13 cellular contexts compared by ENCODE assay signal in the genomic region with DNA sequence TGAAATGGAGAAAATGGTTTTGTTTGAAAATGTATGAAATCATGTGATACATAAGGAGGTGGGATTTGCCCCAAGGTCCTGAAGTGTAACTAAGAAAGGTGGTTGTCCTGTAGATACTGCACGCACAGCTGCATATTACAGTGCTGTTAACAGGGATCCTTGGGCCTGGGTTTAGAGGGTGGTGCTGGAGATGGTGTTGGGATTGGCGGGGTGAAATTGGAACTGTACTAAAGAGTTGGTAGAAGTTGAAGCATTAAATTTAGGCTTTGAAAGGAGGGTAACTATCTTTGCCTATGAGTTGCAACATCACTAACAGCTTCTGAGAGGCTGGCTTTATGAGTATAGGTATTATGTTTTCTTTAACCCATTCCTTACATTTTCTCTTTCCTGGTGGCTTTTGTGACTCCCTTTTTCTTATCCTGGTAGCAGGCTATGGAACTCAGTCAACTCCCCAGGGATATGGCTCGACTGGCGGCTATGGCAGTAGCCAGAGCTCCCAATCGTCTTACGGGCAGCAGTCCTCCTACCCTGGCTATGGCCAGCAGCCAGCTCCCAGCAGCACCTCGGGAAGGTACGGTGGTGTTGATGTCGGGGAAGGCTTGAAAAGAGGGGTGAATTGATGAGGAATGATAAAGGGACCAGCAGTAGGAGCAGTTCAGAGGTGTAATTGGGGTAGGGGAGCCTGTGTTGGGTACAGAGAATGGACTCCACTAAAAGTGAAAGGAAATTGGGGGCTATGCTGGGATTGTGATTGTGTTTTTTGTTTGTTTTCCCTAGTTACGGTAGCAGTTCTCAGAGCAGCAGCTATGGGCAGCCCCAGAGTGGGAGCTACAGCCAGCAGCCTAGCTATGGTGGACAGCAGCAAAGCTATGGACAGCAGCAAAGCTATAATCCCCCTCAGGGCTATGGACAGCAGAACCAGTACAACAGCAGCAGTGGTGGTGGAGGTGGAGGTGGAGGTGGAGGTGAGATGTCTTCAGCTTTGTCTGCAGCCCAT. TPM values are rescaled to one million over a fixed set of nuclear protein-coding genes. Genes with fewer than 3 reads are reported as not detected.
DNase-seq lines count a peak whose midpoint lies in the region; ATAC-seq and TF ChIP-seq lines count a peak whose summit lies in the region.
"Had no signal": no experiment of that assay in that cellular context is flagged by ENCODE, and none has a peak within 500 bp of the region (broad histone marks: within the 10 kb centered on the region; RNA-seq: fewer than 3 reads in every experiment).

No MANE protein-coding gene starts in this region.

- intact Hi-C loops in PC-3 (cut with micrococcal nuclease) (no loop called here), psoas muscle (cut with DNase I) (loop anchor here in 1 of 2 donors (5.0 kb wide), 1 partner anchor 34 kb away; a partner anchor contains a TSS)

- H3K4me3 ChIP-seq in PC-3 (ENCODE audit: low read length) (peak overlapping the region; percentile 98; the same call in 1 of the 2 replicates), endodermal cell (ENCODE audit: low read length) (peak overlapping the region; percentile 97), psoas muscle (peak overlapping the region; percentile 95)

- H3K27me3 ChIP-seq in PC-3 (ENCODE audit: low read length) = no peaks in the 10 kb centered on the region
- no peaks in the 10 kb centered on the region for H3K27me3 ChIP-seq in endodermal cell (ENCODE audit: control insufficient read depth, insufficient read depth, low read length, poor library complexity, severe bottlenecking)
- H3K27me3 ChIP-seq in psoas muscle (ENCODE audit: insufficient read depth in 3 of 3, low read length in 2 of 3) = no peaks in the 10 kb centered on the region

- H3K36me3 Mint-ChIP-seq in activated CD4-positive, alpha-beta T cell treated with anti-CD3 and anti-CD28 coated beads, Interleukin-2, amount 10 ng/mL, durations not matched to agents 7 days and 5 days (ENCODE audit: low read depth) = peaks cover 80% of the 10 kb centered on the region
- peaks cover 77% of the 10 kb centered on the region for H3K36me3 Mint-ChIP-seq in endodermal cell (ENCODE audit: low read depth)

- POLR2A ChIA-PET in activated CD4-positive, alpha-beta T cell treated with anti-CD3 and anti-CD28 coated beads, Interleukin-2, amount 10 ng/mL, durations not matched to agents 7 days and 5 days (lab: Charles Lee) = interaction anchor here (0.6 kb wide), 1 partner anchor 27 kb away, joined by 3 read pairs; no protein-coding TSS in a partner anchor
- POLR2A ChIA-PET in PC-3 (lab: Charles Lee; ENCODE audit: unreplicated experiment) = interaction anchor here (0.5 kb wide), 1 partner anchor 83 kb away, joined by 3 read pairs; no protein-coding TSS in a partner anchor

- BruUV-seq in PC-3 (replicated peaks; lab: Mats Ljungman, UMichigan) = TSS peak; percentile 2

- H3K4me1 ChIP-seq in PC-3 (ENCODE audit: insufficient read depth, low read length) = peaks cover 10% of the 10 kb centered on the region; the same call in 1 of the 2 replicates
- H3K4me1 ChIP-seq in endodermal cell (ENCODE audit: control insufficient read depth, insufficient read depth, low read length) = no peaks in the 10 kb centered on the region
- peaks cover 41% of the 10 kb centered on the region for H3K4me1 ChIP-seq in psoas muscle

- DNase-seq in activated CD4-positive, alpha-beta T cell treated with anti-CD3 and anti-CD28 coated beads, Interleukin-2, amount 10 ng/mL, durations not matched to agents 7 days and 5 days = no peak
- DNase-seq in activated CD4-positive, alpha-beta T cell treated with anti-CD3 and anti-CD28 coated beads for 1 hour = no peak
- no peak for DNase-seq in PC-3
- no peak for DNase-seq in endodermal cell
- no peak for DNase-seq in psoas muscle
- DNase-seq in iPS-NIHi11 (ENCODE audit: low spot score) = no peak
- DNase-seq: activated effector memory CD4-positive, alpha-beta T cell treated with Interleukin-2 at 50 U/mL for 16 hours; NCI-H526 had no signal

- H3K9ac ChIP-seq in PC-3 (ENCODE audit: low read length) (no peak overlapping the region), endodermal cell (ENCODE audit: extremely low read depth, low read length, poor library complexity, severe bottlenecking) (no peak overlapping the region)
- H3K9ac ChIP-seq: parathyroid adenoma had no signal

- H3K9me3 ChIP-seq in PC-3 (ENCODE audit: low read length) (no peaks in the 10 kb centered on the region), endodermal cell (ENCODE audit: control insufficient read depth, low read length) (no peaks in the 10 kb centered on the region), psoas muscle (no peaks in the 10 kb centered on the region)

- no peaks in the 10 kb centered on the region for H3K9me3 Mint-ChIP-seq in activated CD4-positive, alpha-beta T cell treated with anti-CD3 and anti-CD28 coated beads, Interleukin-2, amount 10 ng/mL, durations not matched to agents 7 days and 5 days
- H3K9me3 Mint-ChIP-seq in endodermal cell = no peaks in the 10 kb centered on the region

- CTCF ChIA-PET in activated CD4-positive, alpha-beta T cell treated with anti-CD3 and anti-CD28 coated beads, Interleukin-2, amount 10 ng/mL, durations not matched to agents 7 days and 5 days (lab: Charles Lee) = interaction anchor here (0.9 to 1.5 kb wide), 3 partner anchors 12 to 17 kb away, joined by 3 to 4 read pairs (median 4); no protein-coding TSS in a partner anchor
- CTCF ChIA-PET in PC-3 (lab: Charles Lee) = interaction anchor here (0.6 kb wide), 1 partner anchor 18 kb away, joined by 4 read pairs; no protein-coding TSS in a partner anchor

- peaks cover 84% of the 10 kb centered on the region for H3K79me2 ChIP-seq in PC-3 (ENCODE audit: low read length)

- peaks cover 79% of the 10 kb centered on the region for H4K20me1 ChIP-seq in PC-3 (ENCODE audit: low read length)

- H3K27me3 Mint-ChIP-seq in activated CD4-positive, alpha-beta T cell treated with anti-CD3 and anti-CD28 coated beads, Interleukin-2, amount 10 ng/mL, durations not matched to agents 7 days and 5 days = no peaks in the 10 kb centered on the region
- no peaks in the 10 kb centered on the region for H3K27me3 Mint-ChIP-seq in endodermal cell (ENCODE audit: insufficient read depth)

- ATAC-seq in PC-3 (no peak), psoas muscle (no peak), GM21360 (IDR thresholded peaks at IDR 0.05; ENCODE audit: unreplicated experiment) (no peak), HG02623 (IDR thresholded peaks at IDR 0.05; ENCODE audit: unreplicated experiment) (no peak)

- no peak overlapping the region for H2AFZ ChIP-seq in PC-3 (ENCODE audit: low read length)
- H2AFZ ChIP-seq: parathyroid adenoma had no signal

- H3F3A ChIP-seq in PC-3 (ENCODE audit: low read length, unreplicated experiment) = no peaks in the 10 kb centered on the region

- H3K4me1 Mint-ChIP-seq in activated CD4-positive, alpha-beta T cell treated with anti-CD3 and anti-CD28 coated beads, Interleukin-2, amount 10 ng/mL, durations not matched to agents 7 days and 5 days = peaks cover 68% of the 10 kb centered on the region
- peaks cover 27% of the 10 kb centered on the region for H3K4me1 Mint-ChIP-seq in endodermal cell

- H3K27ac ChIP-seq in PC-3 (ENCODE audit: low read length) = no peak overlapping the region
- H3K27ac ChIP-seq in endodermal cell (ENCODE audit: low read depth, low read length) = no peak overlapping the region
- H3K27ac ChIP-seq in psoas muscle = no peak overlapping the region
- H3K27ac ChIP-seq: parathyroid adenoma had no signal

- H3K4me2 ChIP-seq in PC-3 (ENCODE audit: low read length) = peak overlapping the region; percentile 93; the same call in 1 of the 2 replicates

- no peak for TF ChIP-seq CTCF in PC-3 (conservative IDR thresholded peaks at IDR 0.05; ENCODE audit: low read depth, low read length)
- TF ChIP-seq CTCF in endodermal cell (conservative IDR thresholded peaks at IDR 0.05) = no peak
- TF ChIP-seq CTCF in psoas muscle (IDR thresholded peaks at IDR 0.05) = no peak

- H3K4me3 Mint-ChIP-seq in activated CD4-positive, alpha-beta T cell treated with anti-CD3 and anti-CD28 coated beads, Interleukin-2, amount 10 ng/mL, durations not matched to agents 7 days and 5 days = peak overlapping the region; percentile 89
- H3K4me3 Mint-ChIP-seq in endodermal cell = peak overlapping the region; percentile 94

- H3K36me3 ChIP-seq in PC-3 (ENCODE audit: low read depth, low read length) (peaks cover 72% of the 10 kb centered on the region), endodermal cell (ENCODE audit: control insufficient read depth, insufficient read depth, low read length) (peaks cover 74% of the 10 kb centered on the region), psoas muscle (ENCODE audit: insufficient read depth in 1 of 2, low read depth in 1 of 2) (peaks cover 34 to 64% of the 10 kb centered on the region in 2 donors)

- no peak overlapping the region for H3K27ac Mint-ChIP-seq in activated CD4-positive, alpha-beta T cell treated with anti-CD3 and anti-CD28 coated beads, Interleukin-2, amount 10 ng/mL, durations not matched to agents 7 days and 5 days
- H3K27ac Mint-ChIP-seq in endodermal cell = peak overlapping the region; percentile 92

- H3K9me2 ChIP-seq in PC-3 (replicated peaks; ENCODE audit: low read length) = no peaks in the 10 kb centered on the region

- WGBS in endodermal cell (ENCODE audit: insufficient coverage in 1 of 2, insufficient read length in 1 of 2), 2 experiments = 96 to 97% methylated on average over 5 to 10 of the region's 10 CpGs
- WGBS in psoas muscle, 3 donors = 47 to 64% (median 52%) methylated on average over 10 of the region's 10 CpGs

RNA-seq across cellular contexts. Expression of a gene that starts 3.8 kb away (rescaled TPM):
- total RNA-seq in activated CD4-positive, alpha-beta T cell treated with anti-CD3 and anti-CD28 coated beads, Interleukin-2, amount 10 ng/mL, durations not matched to agents 7 days and 5 days = 100 to 1,000 TPM; 552 to 581 TPM
- total RNA-seq in PC-3 (2014; rRNA removed) = 43.0 and 90.7 TPM in 2 replicates
- total RNA-seq in endodermal cell = 100 to 1,000 TPM; 698 to 827 TPM
- 472 TPM for polyA plus RNA-seq in endodermal cell (2013, experiment 1 of 2)
- polyA plus RNA-seq in endodermal cell (2013, experiment 2 of 2) = 385 TPM
- total RNA-seq in psoas muscle = 100 to 1,000 TPM; 133 to 246 (median 160) TPM
- 100 to 1,000 TPM; 117 to 185 (median 159) TPM for polyA plus RNA-seq in psoas muscle

RNA-seq across cellular contexts. Expression of a gene that starts 18.8 kb away (rescaled TPM):
- 10 to 100 TPM; 66.8 to 68.0 TPM for total RNA-seq in activated CD4-positive, alpha-beta T cell treated with anti-CD3 and anti-CD28 coated beads, Interleukin-2, amount 10 ng/mL, durations not matched to agents 7 days and 5 days
- total RNA-seq in PC-3 (2014; rRNA removed) (16.5 and 29.8 TPM in 2 replicates), endodermal cell (10 to 100 TPM; 26.3 to 29.8 TPM), psoas muscle (1 to 10 TPM; 2.6 to 3.2 (median 3.0) TPM)
- polyA plus RNA-seq in endodermal cell (2013, experiment 1 of 2) = 1.1 TPM
- 0.99 TPM for polyA plus RNA-seq in endodermal cell (2013, experiment 2 of 2)
- polyA plus RNA-seq in psoas muscle = 1 to 10 TPM; 2.1 to 4.9 (median 3.4) TPM

RNA-seq across cellular contexts. Expression of a gene that starts 30.2 kb away (rescaled TPM):
- not detected for total RNA-seq in activated CD4-positive, alpha-beta T cell treated with anti-CD3 and anti-CD28 coated beads, Interleukin-2, amount 10 ng/mL, durations not matched to agents 7 days and 5 days
- not detected in 2 replicates for total RNA-seq in PC-3 (2014; rRNA removed)
- total RNA-seq in endodermal cell = under 1 TPM; 0.15 to 0.20 TPM
- not detected for polyA plus RNA-seq in endodermal cell (2013, experiment 1 of 2)
- not detected for polyA plus RNA-seq in endodermal cell (2013, experiment 2 of 2)
- 100 to 1,000 TPM; 155 to 236 (median 229) TPM for total RNA-seq in psoas muscle
- polyA plus RNA-seq in psoas muscle = 100 to 1,000 TPM in 1 of 3 donors, 10 to 100 TPM in 2; 62.9 to 132 (median 64.8) TPM
- total RNA-seq: T-helper 2 cell treated with Interferon-gamma antibody and Interleukin-4, amounts not matched to agents 100 ng/mL and 5 ng/mL, for 36 hours; ureter had no signal

RNA-seq across cellular contexts. Expression of a gene that starts 33.2 kb away (rescaled TPM):
- not detected for total RNA-seq in activated CD4-positive, alpha-beta T cell treated with anti-CD3 and anti-CD28 coated beads, Interleukin-2, amount 10 ng/mL, durations not matched to agents 7 days and 5 days
- total RNA-seq in PC-3 (2014; rRNA removed) (not detected in 2 replicates), endodermal cell (not detected), psoas muscle (not detected)
- polyA plus RNA-seq in endodermal cell (2013, experiment 1 of 2) = not detected
- polyA plus RNA-seq in endodermal cell (2013, experiment 2 of 2) = not detected
- polyA plus RNA-seq in psoas muscle = not detected
- total RNA-seq: T-helper 2 cell treated with Interferon-gamma antibody and Interleukin-4, amounts not matched to agents 100 ng/mL and 5 ng/mL, for 36 hours; ureter had no signal

RNA-seq across cellular contexts. Expression of a gene that starts 33.9 kb away (rescaled TPM):
- 1 to 10 TPM in 1 of 2 experiments, under 1 TPM in 1; 0.89 to 1.7 TPM for total RNA-seq in activated CD4-positive, alpha-beta T cell treated with anti-CD3 and anti-CD28 coated beads, Interleukin-2, amount 10 ng/mL, durations not matched to agents 7 days and 5 days
- 0.51 TPM in 1 of 2 replicates, not detected in the other for total RNA-seq in PC-3 (2014; rRNA removed)
- under 1 TPM; 0.22 to 0.71 TPM for total RNA-seq in endodermal cell
- polyA plus RNA-seq in endodermal cell (2013, experiment 1 of 2) = 0.46 TPM
- polyA plus RNA-seq in endodermal cell (2013, experiment 2 of 2) = 0.29 TPM
- 1 to 10 TPM in 1 of 4 donors, under 1 TPM in 3; 0.47 to 1.1 (median 0.67) TPM for total RNA-seq in psoas muscle
- 1 to 10 TPM in 2 of 3 donors, under 1 TPM in 1; 0.24 to 1.7 (median 1.3) TPM for polyA plus RNA-seq in psoas muscle

Comparison
In these comparisons a context has a peak if more than half of its experiments do, and no peak if none do; other contexts are left out.
1. RNA of a gene that starts 30.2 kb away (total RNA-seq): 155 to 236 TPM in psoas muscle; 0.15 to 0.20 TPM in endodermal cell, not detected in activated CD4-positive, alpha-beta T cell treated with anti-CD3 and anti-CD28 coated beads, Interleukin-2, amount 10 ng/mL, durations not matched to agents 7 days and 5 days and not detected in PC-3; every median in the first group is over 100 times any median in the second.
2. Peak in every context shown above with its lines, with median percentiles within 50 percentile points of each other: H3K4me3 ChIP-seq.